ENCODE assay signal across 1 cellular context in genomic region chr2:98759827-98760625, GRCh38.
TF ChIP-seq lines count a peak whose summit lies in the region.

No MANE protein-coding gene starts in this region.

TF ChIP-seq in endothelial cell of umbilical vein, 7 proteins besides CTCF, POLR2A, EP300 and RAD21:
- TF ChIP-seq, protein P1, sequence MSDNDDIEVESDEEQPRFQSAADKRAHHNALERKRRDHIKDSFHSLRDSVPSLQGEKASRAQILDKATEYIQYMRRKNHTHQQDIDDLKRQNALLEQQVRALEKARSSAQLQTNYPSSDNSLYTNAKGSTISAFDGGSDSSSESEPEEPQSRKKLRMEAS (IDR thresholded peaks at IDR 0.05; ENCODE audit: insufficient read depth, insufficient read length): no peak
- TF ChIP-seq POLR2AphosphoS5 (IDR thresholded peaks at IDR 0.05; ENCODE audit: insufficient read depth, low read depth, low read length): no peak
- TF ChIP-seq JUN (IDR thresholded peaks at IDR 0.05; ENCODE audit: borderline replicate concordance, insufficient read depth, insufficient read length, low read depth): no peak
